ENCODE assay signal across 32 cellular contexts in the genomic region with DNA sequence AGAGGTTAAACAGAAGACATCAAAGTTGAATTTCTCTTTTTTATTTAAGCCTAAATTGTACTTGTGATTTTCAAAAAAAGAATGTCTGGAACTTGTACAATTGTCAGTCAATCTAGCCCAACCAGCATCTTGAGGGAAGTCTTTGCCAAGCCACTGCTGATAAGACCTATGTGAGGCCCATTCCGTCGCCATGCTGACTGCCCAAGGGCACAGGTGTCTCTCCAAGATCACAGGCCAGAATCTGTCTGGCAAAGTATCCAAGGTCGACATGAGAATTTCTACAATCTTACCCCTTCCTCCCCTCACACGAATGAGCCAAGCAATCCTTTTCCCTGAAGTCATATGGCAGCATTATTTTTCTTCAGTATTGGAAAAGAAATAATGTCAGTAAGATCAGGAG.
"Had no signal": no experiment of that assay in that cellular context is flagged by ENCODE, and none has a peak within 500 bp of the region (broad histone marks: within the 10 kb centered on the region; RNA-seq: fewer than 3 reads in every experiment).

No MANE protein-coding gene starts in this region.

- H3K4me1 ChIP-seq: adrenal gland, body of pancreas, breast epithelium had no signal

- H3K27ac ChIP-seq: adrenal gland, body of pancreas, brain microvascular endothelial cell, breast epithelium, VCaP had no signal

- H3K36me3 ChIP-seq: adrenal gland, brain microvascular endothelial cell, breast epithelium had no signal

- DNase-seq: activated B cell treated with CpG ODN at 0.5 μM for 24 hours; activated CD4-positive, alpha-beta memory T cell treated with anti-CD3 and anti-CD28 coated beads for 36 hours; activated CD4-positive, alpha-beta T cell treated with anti-CD3 and anti-CD28 coated beads for 4 hours; activated CD4-positive, alpha-beta T cell treated with anti-CD3 and anti-CD28 coated beads, Interleukin-2, amount 10 ng/mL, durations not matched to agents 24 days and 14 days; activated CD4-positive, alpha-beta T cell treated with anti-CD3 and anti-CD28 coated beads, Interleukin-2, amount 50 U/mL, for 1 hour; activated CD4-positive, alpha-beta T cell treated with anti-CD3 and anti-CD28 coated beads, Interleukin-2, amount 50 U/mL, for 4 hours; activated CD4-positive, CD25-positive, alpha-beta regulatory T cell treated with anti-CD3 and anti-CD28 coated beads, Interleukin-2, amount 50 U/mL, for 72 hours; activated CD8-positive, alpha-beta memory T cell treated with anti-CD3 and anti-CD28 coated beads, Interleukin-2, amount 50 U/mL, for 4 hours; activated CD8-positive, alpha-beta T cell treated with anti-CD3 and anti-CD28 coated beads for 36 hours; activated effector memory CD4-positive, alpha-beta T cell treated with anti-CD3 and anti-CD28 coated beads, Interleukin-2, amount 50 U/mL, for 16 hours; activated gamma-delta T cell treated with Interleukin-2 at 50 U/mL for 16 hours; activated naive CD4-positive, alpha-beta T cell; activated naive CD4-positive, alpha-beta T cell treated with anti-CD3 and anti-CD28 coated beads for 36 hours; activated naive CD4-positive, alpha-beta T cell treated with anti-CD3 and anti-CD28 coated beads, Interleukin-2, amount 50 U/mL, for 16 hours; activated naive CD8-positive, alpha-beta T cell treated with anti-CD3 and anti-CD28 coated beads for 36 hours; activated T-cell treated with anti-CD3 and anti-CD28 coated beads for 4 hours; activated T-cell treated with anti-CD3 and anti-CD28 coated beads, Interleukin-2, amount 50 U/mL, for 1 hour; activated T-cell treated with anti-CD3 and anti-CD28 coated beads, Interleukin-2, amount 50 U/mL, for 4 hours; activated T-cell treated with anti-CD3 and anti-CD28 coated beads, Interleukin-2, amount 50 U/mL, for 72 hours; amniotic stem cell; aorta; body of pancreas; brain microvascular endothelial cell; central memory CD4-positive, alpha-beta T cell; T-helper 1 cell; T-helper 2 cell; T-helper 9 cell had no signal

- H3K9me3 ChIP-seq: adrenal gland, body of pancreas, breast epithelium had no signal

- ATAC-seq: activated CD8-positive, alpha-beta T cell treated with anti-CD3 and anti-CD28 coated beads for 36 hours; activated naive CD4-positive, alpha-beta T cell treated with anti-CD3 and anti-CD28 coated beads, Interleukin-2, amount 50 U/mL, for 72 hours; activated T-cell treated with anti-CD3 and anti-CD28 coated beads, Interleukin-2, amount 50 U/mL, for 4 hours; activated T-cell treated with anti-CD3 and anti-CD28 coated beads, Interleukin-2, amount 50 U/mL, for 72 hours; activated T-helper 17 cell treated with anti-CD3 and anti-CD28 coated beads, Interleukin-2, amount 50 U/mL, for 72 hours; body of pancreas had no signal

- H3K4me3 ChIP-seq: adrenal gland, body of pancreas, breast epithelium had no signal

- H3K27me3 ChIP-seq: adrenal gland, body of pancreas, brain microvascular endothelial cell, breast epithelium had no signal
